8 cellular contexts compared by ENCODE assay signal in genomic region chr6:31862344-31863235, GRCh38.
A peak's percentile ranks its signal among the peaks of the same experiment; 100 is the strongest.
DNase-seq lines count a peak whose midpoint lies in the region; ATAC-seq and TF ChIP-seq lines count a peak whose summit lies in the region.

Gene NEU1, minus strand, starts transcription at chr6:31862821. Its CDS starts 45 bp downstream, at chr6:31862776.

- peak; percentile 100 for DNase-seq in AG09319 (ENCODE audit: extremely low read depth, low read depth)
- DNase-seq in NCI-H446 treated with DMSO at 0.1 percent for 48 hours (lab: John Stamatoyannopoulos, UW): peak; percentile 100
- DNase-seq in cerebellar cortex (ENCODE audit: low spot score): peak; percentile 100
- peak; percentile 100 for DNase-seq in iris pigment epithelial cell (ENCODE audit: low read depth)
- peak; percentile 96 to 98 for DNase-seq in stimulated activated CD4-positive, alpha-beta T cell treated with anti-CD3 and anti-CD28 coated beads, Interleukin-12 subunit alpha, Interleukin-12 subunit beta, amount 100 ng/mL, for 24 hours (ENCODE audit: low read depth in 2 of 2)

- no peak for TF ChIP-seq CTCF in AG09319 (IDR thresholded peaks at IDR 0.05; ENCODE audit: low read depth, low read length)

- ATAC-seq in GM19035 (IDR thresholded peaks at IDR 0.05; ENCODE audit: unreplicated experiment): peak; percentile 93
- peak; percentile 90 for ATAC-seq in HG03354 (IDR thresholded peaks at IDR 0.05; ENCODE audit: poor library complexity, severe bottlenecking, unreplicated experiment)
- ATAC-seq in activated CD4-positive, CD25-positive, alpha-beta regulatory T cell treated with anti-CD3 and anti-CD28 coated beads, Interleukin-2, amount 50 U/mL, for 24 hours: peak; percentile 97 to 98

Comparison
In these comparisons a context has a peak if more than half of its experiments do, and no peak if none do; other contexts are left out.
1. Peak in every context shown above with its lines: DNase-seq and ATAC-seq.